ENCODE assay signal across 19 cellular contexts in the genomic region with DNA sequence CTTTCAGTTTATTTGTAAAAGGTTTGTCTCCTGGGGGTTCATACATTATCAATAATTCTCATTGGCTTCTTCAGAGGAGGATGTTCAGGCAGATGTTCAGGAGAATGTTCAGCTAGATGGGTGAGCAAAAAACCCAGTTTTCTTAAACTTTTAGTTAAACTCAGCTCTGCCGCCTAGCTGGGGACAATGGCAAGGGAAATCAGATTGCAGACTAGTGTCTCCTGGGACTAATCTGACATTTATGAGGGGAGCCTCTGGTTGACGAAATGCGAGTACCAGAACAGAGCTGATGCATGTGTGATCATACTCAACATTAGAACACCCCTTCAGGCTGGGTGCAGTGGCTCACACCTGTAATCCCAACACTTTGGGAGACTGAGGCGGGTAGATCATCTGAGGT.
"Had no signal": no experiment of that assay in that cellular context is flagged by ENCODE, and none has a peak within 500 bp of the region (broad histone marks: within the 10 kb centered on the region; RNA-seq: fewer than 3 reads in every experiment).

No MANE protein-coding gene starts in this region.

- FAIRE-seq: endometrium, keratinocyte, small intestine, TTC549 had no signal

- H3K27me3 Mint-ChIP-seq: brain; memory B cell; stimulated activated naive B cell treated with anti-CD40 and anti-IgM and Interleukin-4, amounts not matched to agents 10 μg/mL and 1 μg/mL and 100 μg/mL, for 72 hours; T-cell had no signal

- H3K36me3 ChIP-seq: heart left ventricle, upper lobe of right lung had no signal

- H3K9me3 Mint-ChIP-seq: memory B cell; stimulated activated naive B cell treated with anti-CD40 and anti-IgM and Interleukin-4, amounts not matched to agents 10 μg/mL and 1 μg/mL and 100 μg/mL, for 72 hours; T-cell had no signal

- H3K36me3 Mint-ChIP-seq: activated naive CD4-positive, alpha-beta T cell treated with anti-CD3 and anti-CD28 coated beads, Interleukin-2, amount 50 U/mL, for 72 hours; brain had no signal

- H3K4me1 ChIP-seq: heart left ventricle, upper lobe of right lung had no signal

- ATAC-seq: activated naive CD4-positive, alpha-beta T cell treated with anti-CD3 and anti-CD28 coated beads, Interleukin-2, amount 50 U/mL, for 72 hours; heart left ventricle; left colon; sciatic nerve; stimulated activated naive B cell treated with anti-CD40 and anti-IgM and Interleukin-4, amounts not matched to agents 10 μg/mL and 1 μg/mL and 100 μg/mL, for 72 hours; T-cell; upper lobe of right lung had no signal

- H3K4me1 Mint-ChIP-seq: memory B cell, T-cell had no signal

- H3K27ac Mint-ChIP-seq: activated naive CD4-positive, alpha-beta T cell treated with anti-CD3 and anti-CD28 coated beads, Interleukin-2, amount 50 U/mL, for 72 hours; brain; memory B cell; stimulated activated naive B cell treated with anti-CD40 and anti-IgM and Interleukin-4, amounts not matched to agents 10 μg/mL and 1 μg/mL and 100 μg/mL, for 72 hours; T-cell had no signal

- H3K4me3 Mint-ChIP-seq: brain; memory B cell; stimulated activated naive B cell treated with anti-CD40 and anti-IgM and Interleukin-4, amounts not matched to agents 10 μg/mL and 1 μg/mL and 100 μg/mL, for 72 hours; T-cell had no signal

- H3K4me3 ChIP-seq: heart left ventricle, upper lobe of right lung had no signal

- H3K27me3 ChIP-seq: heart left ventricle, upper lobe of right lung had no signal

- H3K9me3 ChIP-seq: heart left ventricle, upper lobe of right lung had no signal

- H3K27ac ChIP-seq: heart left ventricle, upper lobe of right lung had no signal

- DNase-seq: activated CD4-positive, alpha-beta T cell treated with anti-CD3 and anti-CD28 coated beads for 4 hours; activated CD4-positive, alpha-beta T cell treated with anti-CD3 and anti-CD28 coated beads, Interleukin-2, amount 50 U/mL, for 48 hours; aorta; heart left ventricle; left colon; occipital lobe; posterior cingulate gyrus; small intestine; stimulated activated CD4-positive, alpha-beta T cell treated with anti-CD3 and anti-CD28 coated beads, Interleukin-2, amount 100 ng/mL, for 24 hours; stimulated activated naive B cell treated with anti-CD40 and anti-IgM and Interleukin-4, amounts not matched to agents 10 μg/mL and 1 μg/mL and 100 μg/mL, for 72 hours; T-cell; upper lobe of right lung had no signal
